Comparison of ENCODE assay signal across 29 cellular contexts in the genomic region with DNA sequence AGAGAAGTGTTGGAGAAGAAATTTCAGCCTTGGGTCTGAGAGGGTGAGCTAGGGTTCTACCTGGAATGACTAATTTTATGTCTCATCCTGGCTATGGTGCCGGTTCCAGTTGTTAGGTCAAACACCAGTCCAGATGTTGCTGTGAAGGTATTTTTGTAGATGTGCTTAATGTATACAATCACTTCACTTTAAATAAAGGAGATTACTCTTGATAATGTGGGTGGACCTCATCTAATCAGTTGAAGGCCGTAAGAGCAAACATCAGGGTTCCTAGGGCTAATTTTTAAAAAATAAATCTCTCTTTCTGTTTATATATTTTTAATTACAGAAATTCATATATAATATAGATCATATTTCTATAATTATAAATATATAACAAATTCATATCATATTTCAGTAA.
"Had no signal": no experiment of that assay in that cellular context is flagged by ENCODE, and none has a peak within 500 bp of the region (broad histone marks: within the 10 kb centered on the region; RNA-seq: fewer than 3 reads in every experiment).

No MANE protein-coding gene starts in this region.

- H3K79me2 ChIP-seq: hepatocyte had no signal

- H3K36me3 ChIP-seq: colonic mucosa, esophagus muscularis mucosa, esophagus squamous epithelium, gastrocnemius medialis, gastroesophageal sphincter, heart left ventricle, heart right ventricle had no signal

- H3K4me2 ChIP-seq: hepatocyte had no signal

- FAIRE-seq: endometrium, endothelial cell of umbilical vein, frontal cortex had no signal

- H3K27ac ChIP-seq: colonic mucosa, coronary artery, dorsolateral prefrontal cortex, epithelial cell of prostate, esophagus muscularis mucosa, esophagus squamous epithelium, foreskin keratinocyte, gastrocnemius medialis, gastroesophageal sphincter, heart left ventricle, heart right ventricle, hepatocyte had no signal

- ATAC-seq: effector memory CD8-positive, alpha-beta T cell; esophagus mucosa; foreskin keratinocyte; gastrocnemius medialis; gastroesophageal sphincter; heart left ventricle; heart right ventricle had no signal

- DNase-seq: colonic mucosa; cortex of kidney; dermis blood vessel endothelial cell; dorsolateral prefrontal cortex; effector CD4-positive, alpha-beta T cell; effector CD8-positive, alpha-beta T cell; effector memory CD4-positive, alpha-beta T cell; effector memory CD8-positive, alpha-beta T cell; endodermal cell; erythroblast; esophagus squamous epithelium; foreskin fibroblast; foreskin keratinocyte; foreskin melanocyte; gastrocnemius medialis; glutamatergic neuron; head of caudate nucleus; heart left ventricle; heart right ventricle; hippocampal formation had no signal

- H3K4me1 ChIP-seq: colonic mucosa, esophagus muscularis mucosa, gastrocnemius medialis, gastroesophageal sphincter had no signal

- H3K4me3 ChIP-seq: colonic mucosa, coronary artery, dorsolateral prefrontal cortex, esophagus muscularis mucosa, esophagus squamous epithelium, gastrocnemius medialis, gastroesophageal sphincter, heart left ventricle, heart right ventricle, hepatocyte had no signal

- H2AFZ ChIP-seq: hepatocyte had no signal

- H3K27me3 ChIP-seq: colonic mucosa, esophagus muscularis mucosa, esophagus squamous epithelium, foreskin keratinocyte, gastrocnemius medialis, gastroesophageal sphincter, heart left ventricle, heart right ventricle, hepatocyte had no signal

- H3K9me3 ChIP-seq: colonic mucosa, esophagus muscularis mucosa, esophagus squamous epithelium, gastrocnemius medialis, gastroesophageal sphincter, heart left ventricle had no signal
